10 cellular contexts compared by ENCODE assay signal in the genomic region with DNA sequence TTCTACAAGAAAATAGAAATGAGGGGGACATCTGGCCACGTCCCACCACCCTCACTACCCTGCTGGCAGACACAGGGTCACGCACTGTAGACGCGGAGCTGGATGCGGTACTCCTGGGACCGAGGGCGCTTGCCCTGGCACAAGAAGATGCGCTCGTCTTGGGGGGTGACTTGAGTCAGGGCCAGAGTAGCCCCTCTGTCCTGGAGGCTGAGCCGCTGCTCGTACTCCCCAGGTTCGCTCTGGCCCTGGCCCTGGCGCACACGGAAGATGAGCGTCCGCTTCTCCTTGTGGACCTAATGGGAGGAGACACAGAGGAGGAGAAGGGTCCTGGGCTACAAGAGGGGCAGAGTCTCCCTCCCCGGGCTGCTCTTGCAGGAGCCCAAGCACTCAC. TPM values are rescaled to one million over a fixed set of nuclear protein-coding genes. Genes with fewer than 3 reads are reported as not detected.
A peak's percentile ranks its signal among the peaks of the same experiment; 100 is the strongest.
DNase-seq lines count a peak whose midpoint lies in the region; ATAC-seq lines count a peak whose summit lies in the region.
"Had no signal": no experiment of that assay in that cellular context is flagged by ENCODE, and none has a peak within 500 bp of the region (broad histone marks: within the 10 kb centered on the region; RNA-seq: fewer than 3 reads in every experiment).

No MANE protein-coding gene starts in this region.

- no peak overlapping the region for H4K8ac ChIP-seq in trophoblast cell (ENCODE audit: low read depth, low read length)

- no peak overlapping the region for H3K18ac ChIP-seq in trophoblast cell (ENCODE audit: low read length)

- H2AFZ ChIP-seq in Karpas-422 (ENCODE audit: low read length) (no peak overlapping the region), trophoblast cell (ENCODE audit: insufficient read depth, low read length, poor library complexity) (no peak overlapping the region)

- H3K27me3 Mint-ChIP-seq in effector memory CD8-positive, alpha-beta T cell = peaks cover 29 to 44% of the 10 kb centered on the region in 2 donors

- H2BK12ac ChIP-seq in trophoblast cell (ENCODE audit: low read length) = no peak overlapping the region

- H2BK5ac ChIP-seq in trophoblast cell (ENCODE audit: low read depth, low read length, poor library complexity) = no peak overlapping the region

- peaks cover 9 to 23% of the 10 kb centered on the region in 2 donors for H3K4me1 Mint-ChIP-seq in effector memory CD8-positive, alpha-beta T cell (ENCODE audit: low read depth in 2 of 2)

- H3K4me3 Mint-ChIP-seq in effector memory CD8-positive, alpha-beta T cell = peak overlapping the region; percentile 33 to 77

- peaks cover 33% of the 10 kb centered on the region for H3K79me1 ChIP-seq in trophoblast cell (ENCODE audit: low read length)

- H3K9ac ChIP-seq in BLaER1 treated with 17β-estradiol and CSF1 and Interleukin-3, amounts not matched to agents 10 nM and 100 nM = peak overlapping the region in 9 of 11 experiments; percentile 60 to 90 (median 78); a peak in 14 of 22 replicates
- no peak overlapping the region for H3K9ac ChIP-seq in Karpas-422 (ENCODE audit: low read length)
- H3K9ac ChIP-seq in trophoblast cell (ENCODE audit: low read length) = no peak overlapping the region

- no peak overlapping the region for H2BK120ac ChIP-seq in trophoblast cell (ENCODE audit: insufficient read depth, low read length, poor library complexity)

- peaks cover 0 to 53% (median 50%) of the 10 kb centered on the region in 11 experiments; a peak in 18 of 22 replicates for H3K36me3 ChIP-seq in BLaER1 treated with 17β-estradiol and CSF1 and Interleukin-3, amounts not matched to agents 10 nM and 100 nM
- no peaks in the 10 kb centered on the region for H3K36me3 ChIP-seq in Karpas-422 (ENCODE audit: insufficient read depth, low read length)
- peaks cover 40 to 42% of the 10 kb centered on the region in 2 experiments for H3K36me3 ChIP-seq in trophoblast cell (ENCODE audit: control insufficient read depth in 1 of 2, insufficient read depth in 2 of 2, low read length in 2 of 2)

- peaks cover 0 to 57% (median 12%) of the 10 kb centered on the region in 11 experiments; a peak in 12 of 22 replicates for H4K20me1 ChIP-seq in BLaER1 treated with 17β-estradiol and CSF1 and Interleukin-3, amounts not matched to agents 10 nM and 100 nM
- no peaks in the 10 kb centered on the region for H4K20me1 ChIP-seq in Karpas-422 (ENCODE audit: insufficient read depth, low read depth, low read length)

- H3K23ac ChIP-seq in trophoblast cell (ENCODE audit: low read length) = no peak overlapping the region

- H2AK5ac ChIP-seq in trophoblast cell (ENCODE audit: low read length) = no peak overlapping the region

- DNase-seq in Karpas-422 (no peak), trophoblast cell (no peak), KBM-7 (no peak)
- no peak for DNase-seq in effector memory CD8-positive, alpha-beta T cell
- no peak for DNase-seq in activated CD4-positive, alpha-beta T cell treated with anti-CD3 and anti-CD28 coated beads for 48 hours
- DNase-seq: OCI-M1 had no signal

- H3K4me2 ChIP-seq in BLaER1 treated with 17β-estradiol and CSF1 and Interleukin-3, amounts not matched to agents 10 nM and 100 nM = peak overlapping the region in 9 of 11 experiments; percentile 95 to 100 (median 99); a peak in 18 of 22 replicates
- H3K4me2 ChIP-seq in Karpas-422 (ENCODE audit: low read depth, low read length, poor library complexity, severe bottlenecking) (peak overlapping the region; percentile 78), trophoblast cell (ENCODE audit: low read length) (peak overlapping the region; percentile 97)

- H3K36me3 Mint-ChIP-seq in effector memory CD8-positive, alpha-beta T cell (ENCODE audit: insufficient read depth) = peaks cover 17% of the 10 kb centered on the region

- in situ Hi-C loops in KBM-7 (cut with MboI; ENCODE audit: low pct_unique_long_range_greater_than_20kb, low sequenced_read_pairs) = no loop called here

- no peak overlapping the region for H3K27ac Mint-ChIP-seq in effector memory CD8-positive, alpha-beta T cell

- peaks cover 0 to 30% (median 0%) of the 10 kb centered on the region in 11 experiments; a peak in 8 of 22 replicates for H3K27me3 ChIP-seq in BLaER1 treated with 17β-estradiol and CSF1 and Interleukin-3, amounts not matched to agents 10 nM and 100 nM
- H3K27me3 ChIP-seq in Karpas-422 (ENCODE audit: low read length) (no peaks in the 10 kb centered on the region), trophoblast cell (ENCODE audit: insufficient read depth, low read length) (peaks cover 6% of the 10 kb centered on the region)

- no peaks in the 10 kb centered on the region for H3K9me3 Mint-ChIP-seq in effector memory CD8-positive, alpha-beta T cell

- H3K14ac ChIP-seq in trophoblast cell (ENCODE audit: low read length) = no peak overlapping the region

- no peak overlapping the region for H3K4ac ChIP-seq in trophoblast cell (ENCODE audit: low read depth, low read length)

- peak overlapping the region; percentile 0 for H4K12ac ChIP-seq in trophoblast cell (ENCODE audit: low read depth, low read length)

- no peak overlapping the region for H4K91ac ChIP-seq in trophoblast cell (ENCODE audit: low read depth, low read length)

- peak overlapping the region in 8 of 10 experiments; percentile 68 to 85 (median 77); a peak in 11 of 20 replicates for H3K4me3 ChIP-seq in BLaER1 treated with 17β-estradiol and CSF1 and Interleukin-3, amounts not matched to agents 10 nM and 100 nM
- H3K4me3 ChIP-seq in Karpas-422 (ENCODE audit: low read length) (no peak overlapping the region), trophoblast cell (ENCODE audit: low read depth, low read length) (peak overlapping the region; percentile 34)

- WGBS in trophoblast cell (ENCODE audit: extremely low coverage, insufficient coverage, insufficient read length) = no CpG with 5 or more reads among the region's 17 CpGs

- peak overlapping the region in 7 of 11 experiments; percentile 59 to 83 (median 77); a peak in 11 of 22 replicates for H3K27ac ChIP-seq in BLaER1 treated with 17β-estradiol and CSF1 and Interleukin-3, amounts not matched to agents 10 nM and 100 nM
- no peak overlapping the region for H3K27ac ChIP-seq in Karpas-422 (ENCODE audit: low read length)
- no peak overlapping the region for H3K27ac ChIP-seq in trophoblast cell (ENCODE audit: low read depth, low read length)

- H3K9me2 ChIP-seq in Karpas-422 (replicated peaks; ENCODE audit: insufficient read depth, low read length) = no peaks in the 10 kb centered on the region

- H3K79me2 ChIP-seq in Karpas-422 (ENCODE audit: low read length) (no peaks in the 10 kb centered on the region), trophoblast cell (ENCODE audit: control insufficient read depth, insufficient read depth, low read length, poor library complexity) (peaks cover 3% of the 10 kb centered on the region)

- H3K9me3 ChIP-seq in BLaER1 treated with 17β-estradiol and CSF1 and Interleukin-3, amounts not matched to agents 10 nM and 100 nM (replicated peaks in 1 of 11) = no peaks in the 10 kb centered on the region
- no peaks in the 10 kb centered on the region for H3K9me3 ChIP-seq in Karpas-422 (ENCODE audit: low read length)
- H3K9me3 ChIP-seq in trophoblast cell (ENCODE audit: insufficient read depth, low read depth, low read length) = no peaks in the 10 kb centered on the region

- peaks cover 43 to 58% (median 49%) of the 10 kb centered on the region in 10 experiments for H3K4me1 ChIP-seq in BLaER1 treated with 17β-estradiol and CSF1 and Interleukin-3, amounts not matched to agents 10 nM and 100 nM
- H3K4me1 ChIP-seq in Karpas-422 (ENCODE audit: low read length) (peaks cover 40% of the 10 kb centered on the region), trophoblast cell (ENCODE audit: control insufficient read depth in 1 of 2, insufficient read depth in 2 of 2, low read length in 2 of 2) (peaks cover 46% of the 10 kb centered on the region in 2 experiments)

- no peak for ATAC-seq in effector memory CD8-positive, alpha-beta T cell (replicated peaks)
- no peak for ATAC-seq in GM21526 (IDR thresholded peaks at IDR 0.05; ENCODE audit: low FRiP score, unreplicated experiment)
- no peak for ATAC-seq in GM19397 (IDR thresholded peaks at IDR 0.05; ENCODE audit: unreplicated experiment)

RNA-seq across cellular contexts. Expression of a gene that starts 2.2 kb away (rescaled TPM):
- total RNA-seq in Karpas-422 (2014; rRNA removed; shearing (Covaris generic); ENCODE audit: low replicate concordance) = 2.0 and 2.1 TPM in 2 replicates
- polyA plus RNA-seq in trophoblast cell (2013) = 42.9 and 51.1 TPM in 2 replicates

RNA-seq across cellular contexts. Expression of a gene that starts 19.6 kb away (rescaled TPM):
- total RNA-seq in Karpas-422 (2014; rRNA removed; shearing (Covaris generic); ENCODE audit: low replicate concordance) = 3.9 and 8.8 TPM in 2 replicates
- polyA plus RNA-seq in trophoblast cell (2013) = 40.9 and 41.2 TPM in 2 replicates

RNA-seq across cellular contexts. Expression of a gene that starts 25.9 kb away (rescaled TPM):
- total RNA-seq in Karpas-422 (2014; rRNA removed; shearing (Covaris generic); ENCODE audit: low replicate concordance) = not detected in 2 replicates
- 1.3 and 1.8 TPM in 2 replicates for polyA plus RNA-seq in trophoblast cell (2013)
- total RNA-seq: GM12878 had no signal
- polyA plus RNA-seq: GM12878 had no signal

RNA-seq across cellular contexts. Expression of a gene that starts 31.8 kb away (rescaled TPM):
- total RNA-seq in Karpas-422 (2014; rRNA removed; shearing (Covaris generic); ENCODE audit: low replicate concordance) = not detected in 2 replicates
- not detected in 2 replicates for polyA plus RNA-seq in trophoblast cell (2013)
- total RNA-seq: GM12878 had no signal
- polyA plus RNA-seq: GM12878 had no signal

Comparison
In these comparisons a context has a peak if more than half of its experiments do, and no peak if none do; other contexts are left out.
1. H3K27ac ChIP-seq: peak in BLaER1 treated with 17β-estradiol and CSF1 and Interleukin-3, amounts not matched to agents 10 nM and 100 nM (7 of 11); none in Karpas-422 (single experiment) and trophoblast cell (single experiment).
2. H3K9ac ChIP-seq: peak in BLaER1 treated with 17β-estradiol and CSF1 and Interleukin-3, amounts not matched to agents 10 nM and 100 nM (9 of 11); none in Karpas-422 (single experiment) and trophoblast cell (single experiment).
3. Peak in every context shown above with its lines, with median percentiles within 50 percentile points of each other: H3K4me2 ChIP-seq.